In the genomic region with DNA sequence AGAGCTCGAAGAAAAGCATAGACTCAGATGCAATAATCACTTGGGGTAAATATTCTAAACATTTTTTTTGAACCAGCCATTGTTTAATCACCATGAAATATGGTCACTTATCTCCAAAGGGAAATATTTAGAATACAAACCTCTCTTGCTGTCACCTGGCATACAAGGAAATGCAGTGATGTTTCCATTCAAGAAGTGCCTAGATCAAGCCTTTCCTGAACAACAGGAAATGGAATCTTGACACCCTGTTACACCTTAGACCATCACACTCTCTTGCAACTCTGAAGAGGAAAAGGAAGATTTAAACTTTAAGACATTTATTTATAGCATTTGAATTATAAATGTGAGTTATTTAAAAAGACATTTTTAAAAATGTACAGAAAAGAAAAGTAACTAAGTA, we compare ENCODE assay signal across 30 cellular contexts.
"Had no signal": no experiment of that assay in that cellular context is flagged by ENCODE, and none has a peak within 500 bp of the region (broad histone marks: within the 10 kb centered on the region; RNA-seq: fewer than 3 reads in every experiment).

No MANE protein-coding gene starts in this region.

- ATAC-seq: activated naive CD4-positive, alpha-beta T cell treated with anti-CD3 and anti-CD28 coated beads, Interleukin-2, amount 50 U/mL, for 72 hours; activated T-cell treated with anti-CD3 and anti-CD28 coated beads, Interleukin-2, amount 50 U/mL, for 4 hours had no signal

- H3K4me1 Mint-ChIP-seq: activated B cell treated with CpG ODN at 0.5 μM for 24 hours had no signal

- H3K27me3 Mint-ChIP-seq: activated B cell treated with CpG ODN at 0.5 μM for 24 hours; activated CD4-positive, alpha-beta memory T cell treated with anti-CD3 and anti-CD28 coated beads for 36 hours had no signal

- H3K9me3 Mint-ChIP-seq: activated B cell treated with CpG ODN at 0.5 μM for 24 hours; activated CD4-positive, alpha-beta memory T cell treated with anti-CD3 and anti-CD28 coated beads for 36 hours; activated naive CD4-positive, alpha-beta T cell treated with anti-CD3 and anti-CD28 coated beads for 36 hours; activated naive CD4-positive, alpha-beta T cell treated with anti-CD3 and anti-CD28 coated beads, Interleukin-2, amount 50 U/mL, for 72 hours; activated T-cell treated with anti-CD3 and anti-CD28 coated beads, Interleukin-2, amount 50 U/mL, for 4 hours; activated T-helper 1 cell treated with anti-CD3 and anti-CD28 coated beads, Interleukin-12 subunit alpha, Interleukin-12 subunit beta, Interleukin-2, Interleukin-4 antibody, amounts not matched to agents 30 ng/mL and 10 ng/mL and 1 ng/mL, durations not matched to agents 14 hours and 24 hours and 36 hours had no signal

- H3K4me3 Mint-ChIP-seq: activated B cell treated with CpG ODN at 0.5 μM for 24 hours; activated CD4-positive, alpha-beta memory T cell treated with anti-CD3 and anti-CD28 coated beads for 36 hours; activated naive CD4-positive, alpha-beta T cell treated with anti-CD3 and anti-CD28 coated beads for 36 hours; activated T-cell treated with anti-CD3 and anti-CD28 coated beads, Interleukin-2, amount 50 U/mL, for 4 hours; activated T-helper 1 cell treated with anti-CD3 and anti-CD28 coated beads, Interleukin-12 subunit alpha, Interleukin-12 subunit beta, Interleukin-2, Interleukin-4 antibody, amounts not matched to agents 30 ng/mL and 10 ng/mL and 1 ng/mL, durations not matched to agents 14 hours and 24 hours and 36 hours had no signal

- H3K27ac Mint-ChIP-seq: activated B cell treated with CpG ODN at 0.5 μM for 24 hours; activated CD4-positive, alpha-beta memory T cell treated with anti-CD3 and anti-CD28 coated beads for 36 hours; activated naive CD4-positive, alpha-beta T cell treated with anti-CD3 and anti-CD28 coated beads for 36 hours; activated naive CD4-positive, alpha-beta T cell treated with anti-CD3 and anti-CD28 coated beads, Interleukin-2, amount 50 U/mL, for 72 hours; activated T-helper 1 cell treated with anti-CD3 and anti-CD28 coated beads, Interleukin-12 subunit alpha, Interleukin-12 subunit beta, Interleukin-2, Interleukin-4 antibody, amounts not matched to agents 30 ng/mL and 10 ng/mL and 1 ng/mL, durations not matched to agents 14 hours and 24 hours and 36 hours had no signal

- DNase-seq: activated B cell treated with CpG ODN at 0.5 μM for 24 hours; activated CD4-positive, alpha-beta memory T cell treated with anti-CD3 and anti-CD28 coated beads for 36 hours; activated CD4-positive, alpha-beta T cell treated with anti-CD3 and anti-CD28 coated beads for 4 hours; activated CD4-positive, alpha-beta T cell treated with anti-CD3 and anti-CD28 coated beads, Interleukin-2, amount 50 U/mL, for 1 hour; activated CD4-positive, CD25-positive, alpha-beta regulatory T cell treated with anti-CD3 and anti-CD28 coated beads, Interleukin-2, amount 50 U/mL, for 72 hours; activated CD8-positive, alpha-beta memory T cell treated with anti-CD3 and anti-CD28 coated beads, Interleukin-2, amount 50 U/mL, for 4 hours; activated gamma-delta T cell treated with Interleukin-2 at 50 U/mL for 16 hours; activated naive CD4-positive, alpha-beta T cell treated with anti-CD3 and anti-CD28 coated beads for 36 hours; activated T-cell treated with anti-CD3 and anti-CD28 coated beads for 4 hours; activated T-cell treated with anti-CD3 and anti-CD28 coated beads, Interleukin-2, amount 50 U/mL, for 4 hours; anterior cingulate cortex; brain microvascular endothelial cell; central memory CD4-positive, alpha-beta T cell; NCI-H1092 treated with DMSO at 0.1 percent for 48 hours; NCI-H1417; NCI-H146; NCI-H187; NCI-H2081 treated with DMSO at 0.1 percent for 48 hours; NCI-H226; NCI-H446 treated with DMSO at 0.1 percent for 48 hours; NCI-H526; NCI-H748 treated with DMSO at 0.1 percent for 48 hours; NK-92 treated with Interleukin-12 subunit alpha and Interleukin-12 subunit beta, amount 100 ng/mL, for 24 hours; Right ventricle myocardium superior; SW 1271; T-helper 1 cell; T-helper 2 cell; T-helper 9 cell had no signal
